Comparison of ENCODE assay signal across 17 cellular contexts in genomic region chr11:77524539-77524938, GRCh38. TPM values are rescaled to one million over a fixed set of nuclear protein-coding genes. Genes with fewer than 3 reads are reported as not detected.
DNase-seq lines count a peak whose midpoint lies in the region; ATAC-seq and TF ChIP-seq lines count a peak whose summit lies in the region.
"Had no signal": no experiment of that assay in that cellular context is flagged by ENCODE, and none has a peak within 500 bp of the region (broad histone marks: within the 10 kb centered on the region; RNA-seq: fewer than 3 reads in every experiment).

No MANE protein-coding gene starts in this region.

- peaks cover 1% of the 10 kb centered on the region for H3K36me3 Mint-ChIP-seq in chondrocyte (ENCODE audit: low read depth)
- H3K36me3 Mint-ChIP-seq in CD4-positive, alpha-beta memory T cell, result no peaks in the 10 kb centered on the region
- H3K36me3 Mint-ChIP-seq: T-cell had no signal

- TF ChIP-seq CTCF in GM12873 (IDR thresholded peaks at IDR 0.05; ENCODE audit: insufficient read depth, low read depth, low read length, missing control alignments) (peak; percentile 11), OCI-LY3 (IDR thresholded peaks at IDR 0.05; ENCODE audit: low read depth, low read length) (0 out of 2 replicates have a peak, but pooled peaks have one; percentile 3), chondrocyte (IDR thresholded peaks at IDR 0.05) (peak; percentile 22), osteoblast (IDR thresholded peaks at IDR 0.05; ENCODE audit: extremely low read depth, low read depth, low read length) (peak; percentile 6)

- H3K9me3 Mint-ChIP-seq in chondrocyte (ENCODE audit: low read depth), result no peaks in the 10 kb centered on the region
- H3K9me3 Mint-ChIP-seq in CD4-positive, alpha-beta memory T cell, result no peaks in the 10 kb centered on the region
- H3K9me3 Mint-ChIP-seq: CD4-positive, alpha-beta T cell; T-cell had no signal

- no peaks in the 10 kb centered on the region for H3K27me3 Mint-ChIP-seq in chondrocyte (ENCODE audit: low read depth)
- H3K27me3 Mint-ChIP-seq in CD4-positive, alpha-beta memory T cell, result no peaks in the 10 kb centered on the region
- H3K27me3 Mint-ChIP-seq: CD4-positive, alpha-beta T cell; T-cell had no signal

- H2AFZ ChIP-seq in OCI-LY3 (ENCODE audit: low read depth, low read length) (no peak overlapping the region), osteoblast (ENCODE audit: low read length) (no peak overlapping the region)

- H3K4me2 ChIP-seq in OCI-LY3 (ENCODE audit: low read length) (no peak overlapping the region), osteoblast (ENCODE audit: insufficient read depth, low read length) (no peak overlapping the region)

- H4K20me1 ChIP-seq in OCI-LY3 (ENCODE audit: insufficient read depth, low read length), result no peaks in the 10 kb centered on the region
- no peaks in the 10 kb centered on the region for H4K20me1 ChIP-seq in osteoblast (ENCODE audit: insufficient read depth, low read length)

- CTCF ChIA-PET in CD4-positive, alpha-beta memory T cell (lab: Charles Lee; ENCODE audit: partially characterized antibody), result no interaction called here

- DNase-seq in chondrocyte (ENCODE audit: low spot score) (no peak), osteoblast (ENCODE audit: insufficient read length, low spot score, missing footprints) (no peak)
- no peak for DNase-seq in CD4-positive, alpha-beta memory T cell
- DNase-seq: BE2C; Calu3; CD4-positive, alpha-beta T cell; NCI-H1417 treated with DMSO at 0.1 percent for 48 hours; NCI-H2029; NCI-H2171 treated with DMSO at 0.1 percent for 48 hours; NCI-H446 treated with DMSO at 0.1 percent for 48 hours; NCI-H748 treated with DMSO at 0.1 percent for 48 hours; T-cell had no signal

- H3K27ac ChIP-seq in OCI-LY3 (ENCODE audit: low read length) (no peak overlapping the region), osteoblast (ENCODE audit: low read depth, low read length) (no peak overlapping the region)
- no peak overlapping the region for H3K27ac ChIP-seq in CD4-positive, alpha-beta memory T cell (ENCODE audit: low read depth, low read length)

- no peak overlapping the region for H3K4me3 ChIP-seq in OCI-LY3 (ENCODE audit: low read length)
- H3K4me3 ChIP-seq in osteoblast (ENCODE audit: insufficient read depth, low read length), result no peak overlapping the region
- H3K4me3 ChIP-seq in CD4-positive, alpha-beta memory T cell (ENCODE audit: low read length in 2 of 2), result no peak overlapping the region
- H3K4me3 ChIP-seq: HAP-1 had no signal

- POLR2A ChIA-PET in CD4-positive, alpha-beta memory T cell (lab: Charles Lee; ENCODE audit: partially characterized antibody), result no interaction called here

- H3K27ac Mint-ChIP-seq in chondrocyte (ENCODE audit: unreplicated experiment), result no peak overlapping the region
- H3K27ac Mint-ChIP-seq in CD4-positive, alpha-beta memory T cell, result peak overlapping the region in 1 of 7 donors; percentile 32
- H3K27ac Mint-ChIP-seq: CD4-positive, alpha-beta T cell; T-cell had no signal

- H3K4me3 Mint-ChIP-seq in chondrocyte (ENCODE audit: unreplicated experiment), result no peak overlapping the region
- no peak overlapping the region for H3K4me3 Mint-ChIP-seq in CD4-positive, alpha-beta memory T cell
- H3K4me3 Mint-ChIP-seq: CD4-positive, alpha-beta T cell; T-cell had no signal

- H3K27me3 ChIP-seq in OCI-LY3 (ENCODE audit: low read depth, low read length) (no peaks in the 10 kb centered on the region), osteoblast (ENCODE audit: insufficient read depth, low read length) (no peaks in the 10 kb centered on the region)
- H3K27me3 ChIP-seq in CD4-positive, alpha-beta memory T cell (ENCODE audit: insufficient read depth, low read length), result no peaks in the 10 kb centered on the region
- H3K27me3 ChIP-seq: BE2C had no signal

- H3K4me1 Mint-ChIP-seq in chondrocyte (ENCODE audit: low read depth), result peaks cover 4% of the 10 kb centered on the region
- no peaks in the 10 kb centered on the region for H3K4me1 Mint-ChIP-seq in CD4-positive, alpha-beta memory T cell
- H3K4me1 Mint-ChIP-seq: T-cell had no signal

- ATAC-seq in GM19467 (IDR thresholded peaks at IDR 0.05; ENCODE audit: unreplicated experiment) (no peak), GM19023 (IDR thresholded peaks at IDR 0.05; ENCODE audit: unreplicated experiment) (no peak)
- ATAC-seq: T-cell had no signal

- no peaks in the 10 kb centered on the region for H3K36me3 ChIP-seq in OCI-LY3 (replicated peaks; ENCODE audit: low read depth, low read length)
- no peaks in the 10 kb centered on the region for H3K36me3 ChIP-seq in osteoblast (ENCODE audit: insufficient read depth, low read length)
- no peaks in the 10 kb centered on the region for H3K36me3 ChIP-seq in CD4-positive, alpha-beta memory T cell (ENCODE audit: insufficient read depth, low read length)
- H3K36me3 ChIP-seq: HAP-1 had no signal

- intact Hi-C loops in CD4-positive, alpha-beta memory T cell (cut with micrococcal nuclease), result no loop called here

- H3K79me2 ChIP-seq in OCI-LY3 (ENCODE audit: low read length) (no peaks in the 10 kb centered on the region), osteoblast (ENCODE audit: insufficient read depth, low read length) (no peaks in the 10 kb centered on the region)

- H3K9ac ChIP-seq in OCI-LY3 (ENCODE audit: low read length), result no peak overlapping the region

- H3K9me3 ChIP-seq in OCI-LY3 (ENCODE audit: insufficient read depth, low read length) (no peaks in the 10 kb centered on the region), osteoblast (ENCODE audit: low read depth, low read length) (no peaks in the 10 kb centered on the region)
- no peaks in the 10 kb centered on the region for H3K9me3 ChIP-seq in CD4-positive, alpha-beta memory T cell (ENCODE audit: control insufficient read depth in 1 of 2, low read length in 2 of 2)
- H3K9me3 ChIP-seq: BE2C, HAP-1 had no signal

- H3K4me1 ChIP-seq in OCI-LY3 (ENCODE audit: low read length), result peaks cover 4% of the 10 kb centered on the region
- H3K4me1 ChIP-seq in osteoblast (ENCODE audit: insufficient read depth, low read length), result no peaks in the 10 kb centered on the region
- H3K4me1 ChIP-seq in CD4-positive, alpha-beta memory T cell (ENCODE audit: insufficient read depth, low read length), result no peaks in the 10 kb centered on the region
- H3K4me1 ChIP-seq: BE2C had no signal

RNA-seq across cellular contexts. Expression of gene PAK1, which starts 50.6 kb away (rescaled TPM):
- total RNA-seq in chondrocyte (24.5 to 30.2 TPM (median 28.2 TPM) in 3 replicates), osteoblast (34.4 and 44.2 TPM in 2 replicates)
- total RNA-seq in CD4-positive, alpha-beta memory T cell, result 10 to 100 TPM in 1 of 2 experiments, 1 to 10 TPM in 1; 9.8 to 10.4 TPM
- 1 to 10 TPM; 9.3 to 9.5 TPM for polyA plus RNA-seq in CD4-positive, alpha-beta memory T cell
